Comparison of ENCODE assay signal across 8 cellular contexts in the genomic region with DNA sequence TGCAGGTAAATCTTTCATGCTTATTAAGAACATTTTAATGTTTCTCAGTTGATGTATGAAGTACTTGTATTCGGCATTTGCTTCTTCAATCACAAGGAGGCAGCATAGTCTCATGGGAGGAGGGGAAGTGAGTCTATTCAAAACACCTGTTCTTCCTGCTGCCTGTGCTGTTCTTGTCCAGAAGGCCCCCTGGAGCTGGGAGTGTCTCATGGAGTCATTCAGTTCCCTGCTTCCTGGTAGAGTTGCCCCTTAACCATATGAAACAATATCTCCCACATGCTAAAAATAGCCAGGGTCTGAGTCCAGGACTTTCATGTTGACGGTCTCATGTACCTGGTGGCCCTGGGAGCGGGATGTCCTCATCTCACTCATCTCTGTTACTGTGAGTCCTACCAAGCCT. TPM values are rescaled to one million over a fixed set of nuclear protein-coding genes. Genes with fewer than 3 reads are reported as not detected.
A peak's percentile ranks its signal among the peaks of the same experiment; 100 is the strongest.
DNase-seq lines count a peak whose midpoint lies in the region; ATAC-seq and TF ChIP-seq lines count a peak whose summit lies in the region.

No MANE protein-coding gene starts in this region.

- H3K9me3 ChIP-seq in colonic mucosa = no peaks in the 10 kb centered on the region

- H3K27ac ChIP-seq in colonic mucosa = no peak overlapping the region

- intact Hi-C loops in colonic mucosa (cut with DNase I) = no loop called here

- no peaks in the 10 kb centered on the region for H3K36me3 ChIP-seq in colonic mucosa

- H3K27me3 ChIP-seq in colonic mucosa = no peaks in the 10 kb centered on the region

- no peaks in the 10 kb centered on the region for H3K4me1 ChIP-seq in colonic mucosa

- DNase-seq in DMS53 (lab: John Stamatoyannopoulos, UW) = peak; percentile 73
- DNase-seq in HFF-Myc (ENCODE audit: extremely low read depth, low read depth) = peak; percentile 52
- DNase-seq in NCI-H774 (lab: John Stamatoyannopoulos, UW) = peak; percentile 74
- peak; percentile 76 for DNase-seq in colonic mucosa
- peak; percentile 45 for DNase-seq in pons (ENCODE audit: low spot score)
- DNase-seq in activated effector memory CD4-positive, alpha-beta T cell treated with anti-CD3 and anti-CD28 coated beads, Interleukin-2, amount 50 U/mL, for 16 hours = no peak

- TF ChIP-seq CTCF in HFF-Myc (IDR thresholded peaks at IDR 0.05; ENCODE audit: low read depth, low read length, missing control alignments) = peak; percentile 62
- peak; percentile 47 for TF ChIP-seq CTCF in colonic mucosa (IDR thresholded peaks at IDR 0.05)

- peak overlapping the region in 1 of 2 donors; percentile 21 for H3K9ac ChIP-seq in colonic mucosa (ENCODE audit: low read depth in 2 of 2, low read length in 2 of 2)

- ATAC-seq in GM21528 (IDR thresholded peaks at IDR 0.05; ENCODE audit: low FRiP score, unreplicated experiment) (no peak), HG03457 (IDR thresholded peaks at IDR 0.05; ENCODE audit: unreplicated experiment) (no peak)

- H3K4me3 ChIP-seq in HFF-Myc (replicated peaks; ENCODE audit: low read depth, low read length) (no peak overlapping the region), colonic mucosa (no peak overlapping the region)

RNA-seq across cellular contexts. Expression of a gene that starts 15.5 kb away (rescaled TPM):
- total RNA-seq in colonic mucosa = 10 to 100 TPM; 37.4 to 55.8 TPM

RNA-seq across cellular contexts. Expression of a gene that starts 25.1 kb away (rescaled TPM):
- 10 to 100 TPM in 1 of 2 donors, 1 to 10 TPM in 1; 7.2 to 13.1 TPM for total RNA-seq in colonic mucosa
